21 cellular contexts compared by ENCODE assay signal in the genomic region with DNA sequence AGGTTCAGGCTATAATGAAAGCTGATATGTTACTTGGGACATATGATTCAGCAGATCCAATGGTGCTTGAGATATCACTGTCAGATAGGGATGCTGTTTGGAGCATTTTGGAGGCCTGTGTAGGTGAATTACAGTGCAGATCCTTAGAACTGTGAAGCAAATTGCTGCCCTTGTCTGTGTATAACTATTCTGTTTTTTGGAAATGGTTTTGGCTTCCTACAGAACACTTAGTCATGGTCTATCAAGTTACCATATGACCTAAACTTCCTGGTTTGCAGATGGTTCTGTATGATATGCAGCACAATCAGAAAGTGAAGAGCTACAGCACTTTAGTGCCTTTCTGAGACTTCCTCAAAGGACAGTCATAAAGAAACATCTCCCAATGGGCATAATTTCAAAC.
DNase-seq lines count a peak whose midpoint lies in the region; ATAC-seq, FAIRE-seq and TF ChIP-seq lines count a peak whose summit lies in the region.
"Had no signal": no experiment of that assay in that cellular context is flagged by ENCODE, and none has a peak within 500 bp of the region (broad histone marks: within the 10 kb centered on the region; RNA-seq: fewer than 3 reads in every experiment).

No MANE protein-coding gene starts in this region.

- H3K27me3 ChIP-seq in SJCRH30 (no peaks in the 10 kb centered on the region), right lobe of liver (peaks cover 0 to 4% of the 10 kb centered on the region in 2 donors)

- H3K27ac ChIP-seq in SJCRH30 = peak overlapping the region; percentile 74
- no peak overlapping the region for H3K27ac ChIP-seq in right lobe of liver
- H3K27ac ChIP-seq: C4-2B had no signal

- TF ChIP-seq CTCF in right lobe of liver (IDR thresholded peaks at IDR 0.05) = no peak

- H3K4me3 ChIP-seq in SJCRH30 (no peak overlapping the region), right lobe of liver (no peak overlapping the region)
- H3K4me3 ChIP-seq: GM12878 had no signal

- H3K36me3 ChIP-seq in SJCRH30 = no peaks in the 10 kb centered on the region
- no peaks in the 10 kb centered on the region for H3K36me3 ChIP-seq in right lobe of liver

- intact Hi-C loops in right lobe of liver (cut with DNase I) = no loop called here

- DNase-seq in DMS53 (lab: John Stamatoyannopoulos, UW) (peak; percentile 64), KG1 (lab: John Stamatoyannopoulos, UW) (peak; percentile 4), SJCRH30 (peak; percentile 2 to 48), erythroblast (lab: John Stamatoyannopoulos, UW) (peak; percentile 2 to 22), GM19239 (ENCODE audit: insufficient read length, low spot score) (no peak), right lobe of liver (no peak), NCI-H345 (lab: John Stamatoyannopoulos, UW) (no peak)
- DNase-seq: AML-193, DMS79, H7, NCI-H1105 treated with DMSO at 0.1 percent for 48 hours, NCI-H2081, NCI-H2171, NCI-H446, NCI-H526, Right ventricle myocardium superior, SW 1271, T-helper 17 cell had no signal

- H3K9me3 ChIP-seq in SJCRH30 (replicated peaks) = no peaks in the 10 kb centered on the region
- no peaks in the 10 kb centered on the region for H3K9me3 ChIP-seq in right lobe of liver

- TF ChIP-seq POLR2A in erythroblast (IDR thresholded peaks at IDR 0.05; ENCODE audit: low read length) (no peak), right lobe of liver (IDR thresholded peaks at IDR 0.05) (no peak)

- no peak for ATAC-seq in right lobe of liver
- ATAC-seq: GM12878, T-helper 17 cell had no signal

- no peak for FAIRE-seq in GM19239 (lab: Jason Lieb, UNC)
- FAIRE-seq: D721Med, GM12878 had no signal

- peaks cover 3% of the 10 kb centered on the region for H3K4me1 ChIP-seq in SJCRH30
- H3K4me1 ChIP-seq in right lobe of liver = no peaks in the 10 kb centered on the region

Comparison
In these comparisons a context has a peak if more than half of its experiments do, and no peak if none do; other contexts are left out.
1. DNase-seq: peak in DMS53 (single experiment), KG1 (single experiment), SJCRH30 (2 of 2) and erythroblast (2 of 2); none in GM19239 (single experiment), right lobe of liver (0 of 3) and NCI-H345 (single experiment).